ENCODE assay signal across 1 cellular context in the genomic region with DNA sequence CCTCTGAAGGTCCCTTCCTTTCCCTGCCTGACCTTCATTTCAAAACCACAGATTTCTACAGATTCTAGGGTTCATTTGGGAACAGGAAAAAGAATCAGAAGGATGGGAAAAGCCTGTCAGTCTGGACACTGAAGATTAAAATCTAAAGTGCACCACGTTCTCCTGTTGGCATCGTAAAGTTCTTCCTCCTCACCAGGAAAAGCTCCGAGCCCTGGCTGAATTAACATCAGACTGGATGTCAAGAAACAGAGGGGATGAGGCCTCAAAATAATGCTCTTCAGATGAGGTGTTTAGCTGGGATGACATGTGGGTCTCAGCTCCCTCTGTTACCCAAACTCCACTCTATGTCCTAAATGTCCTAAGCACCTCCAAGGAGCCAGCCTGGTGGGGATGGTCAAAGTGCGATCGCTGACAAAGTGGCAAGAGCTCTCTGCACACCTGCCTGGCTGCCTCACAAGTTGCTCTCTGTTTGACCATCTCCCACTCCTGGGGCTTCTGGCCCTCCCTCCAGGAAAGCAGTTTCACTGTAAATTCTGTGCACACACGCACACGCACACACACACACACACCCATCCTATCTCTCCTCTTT.
TF ChIP-seq lines count a peak whose summit lies in the region.

No MANE protein-coding gene starts in this region.

TF ChIP-seq in endothelial cell of umbilical vein, 7 proteins besides CTCF, POLR2A, EP300 and RAD21 (continued from another document):
- no peak for TF ChIP-seq EZH2 (IDR thresholded peaks at IDR 0.05; ENCODE audit: borderline replicate concordance, low read depth, low read length, severe bottlenecking)
- no peak for TF ChIP-seq GATA2 (IDR thresholded peaks at IDR 0.05; ENCODE audit: insufficient read depth, insufficient read length, low read depth, low read length)
- TF ChIP-seq FOS (IDR thresholded peaks at IDR 0.05; ENCODE audit: borderline replicate concordance, insufficient read depth, low read length) = no peak
- TF ChIP-seq, protein P1, sequence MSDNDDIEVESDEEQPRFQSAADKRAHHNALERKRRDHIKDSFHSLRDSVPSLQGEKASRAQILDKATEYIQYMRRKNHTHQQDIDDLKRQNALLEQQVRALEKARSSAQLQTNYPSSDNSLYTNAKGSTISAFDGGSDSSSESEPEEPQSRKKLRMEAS (IDR thresholded peaks at IDR 0.05; ENCODE audit: insufficient read depth, insufficient read length) = no peak
- TF ChIP-seq JUN (IDR thresholded peaks at IDR 0.05; ENCODE audit: borderline replicate concordance, insufficient read depth, insufficient read length, low read depth) = no peak
- TF ChIP-seq POLR2AphosphoS5 (IDR thresholded peaks at IDR 0.05; ENCODE audit: insufficient read depth, low read depth, low read length) = no peak
